ENCODE assay signal across 8 cellular contexts in the genomic region with DNA sequence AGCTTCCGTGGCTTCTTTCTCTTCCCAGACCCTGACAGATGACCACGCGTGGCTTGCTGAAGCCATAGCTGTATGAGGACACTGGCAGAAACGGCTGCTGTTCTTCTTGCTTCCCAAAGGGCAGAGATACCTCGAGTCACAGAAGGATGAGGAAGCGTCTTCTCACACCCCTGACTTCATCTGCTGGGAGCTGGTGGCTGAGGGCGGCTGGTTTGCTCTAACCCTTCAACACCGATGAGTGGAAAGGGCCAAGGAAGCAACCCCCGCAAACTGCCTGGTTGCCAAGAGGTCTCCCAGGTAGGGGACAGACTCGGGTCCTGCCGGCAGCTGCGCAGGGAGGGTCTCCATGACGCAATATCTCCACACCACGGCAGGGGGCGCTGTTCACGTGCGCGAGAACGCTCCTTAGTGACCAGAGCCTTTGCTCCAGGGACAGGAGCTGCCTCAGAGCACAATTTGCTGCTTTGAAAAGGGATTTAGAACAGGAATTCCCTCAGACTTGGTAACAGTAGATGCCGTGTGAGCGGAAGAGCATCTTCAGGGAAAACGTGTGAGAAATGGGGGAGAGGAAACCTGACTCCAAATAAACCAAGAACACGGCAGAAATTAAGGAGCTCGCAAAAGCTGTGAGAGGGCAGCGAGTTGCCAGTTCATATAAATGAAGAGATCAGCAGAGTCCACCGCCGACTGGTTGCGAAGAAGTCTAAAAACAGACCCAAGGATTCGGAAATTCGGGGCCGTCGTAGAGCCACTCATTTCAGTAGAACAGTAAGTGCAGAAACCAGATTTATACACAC.
DNase-seq lines count a peak whose midpoint lies in the region; TF ChIP-seq lines count a peak whose summit lies in the region.

No MANE protein-coding gene starts in this region.

- H3K4me2 ChIP-seq in PC-9, result no peak overlapping the region
- no peak overlapping the region for H3K4me2 ChIP-seq in neural cell (ENCODE audit: low read length)

- no peak overlapping the region for H3K27ac Mint-ChIP-seq in activated T-helper 1 cell treated with anti-CD3 and anti-CD28 coated beads, Interleukin-12 subunit alpha, Interleukin-12 subunit beta, Interleukin-2, Interleukin-4 antibody, amounts not matched to agents 30 ng/mL and 10 ng/mL and 1 ng/mL, durations not matched to agents 14 hours and 24 hours and 36 hours

- no peaks in the 10 kb centered on the region for H3K27me3 Mint-ChIP-seq in activated T-helper 1 cell treated with anti-CD3 and anti-CD28 coated beads, Interleukin-12 subunit alpha, Interleukin-12 subunit beta, Interleukin-2, Interleukin-4 antibody, amounts not matched to agents 30 ng/mL and 10 ng/mL and 1 ng/mL, durations not matched to agents 14 hours and 24 hours and 36 hours (ENCODE audit: insufficient read depth)

- no peaks in the 10 kb centered on the region for H3K4me1 ChIP-seq in PC-9 (replicated peaks; ENCODE audit: insufficient read depth)

- TF ChIP-seq RAD21 in neural cell (conservative IDR thresholded peaks at IDR 0.05), result peak; percentile 95

- CTCF ChIA-PET in PC-9 (lab: Charles Lee), result interaction anchor here (0.9 kb wide), 1 partner anchor 685 kb away, joined by 4 read pairs; no protein-coding TSS in a partner anchor

- no TSS peak for BruUV-seq in PC-9 (replicated peaks; lab: Mats Ljungman, UMichigan)

- no peaks in the 10 kb centered on the region for H3K9me3 Mint-ChIP-seq in activated T-helper 1 cell treated with anti-CD3 and anti-CD28 coated beads, Interleukin-12 subunit alpha, Interleukin-12 subunit beta, Interleukin-2, Interleukin-4 antibody, amounts not matched to agents 30 ng/mL and 10 ng/mL and 1 ng/mL, durations not matched to agents 14 hours and 24 hours and 36 hours

- H3F3A ChIP-seq in PC-9 (ENCODE audit: insufficient read depth, low read depth) (no peaks in the 10 kb centered on the region), neural cell (ENCODE audit: insufficient read depth, low read length, poor library complexity, severe bottlenecking) (no peaks in the 10 kb centered on the region)

- no peaks in the 10 kb centered on the region; the same call in 1 of the 2 replicates for H4K20me1 ChIP-seq in PC-9 (ENCODE audit: insufficient read depth)
- H4K20me1 ChIP-seq in neural cell (ENCODE audit: insufficient read depth), result no peaks in the 10 kb centered on the region

- H3K36me3 Mint-ChIP-seq in activated T-helper 1 cell treated with anti-CD3 and anti-CD28 coated beads, Interleukin-12 subunit alpha, Interleukin-12 subunit beta, Interleukin-2, Interleukin-4 antibody, amounts not matched to agents 30 ng/mL and 10 ng/mL and 1 ng/mL, durations not matched to agents 14 hours and 24 hours and 36 hours (ENCODE audit: low read depth), result no peaks in the 10 kb centered on the region

- H3K4me3 Mint-ChIP-seq in activated T-helper 1 cell treated with anti-CD3 and anti-CD28 coated beads, Interleukin-12 subunit alpha, Interleukin-12 subunit beta, Interleukin-2, Interleukin-4 antibody, amounts not matched to agents 30 ng/mL and 10 ng/mL and 1 ng/mL, durations not matched to agents 14 hours and 24 hours and 36 hours, result no peak overlapping the region

- H3K36me3 ChIP-seq in PC-9 (ENCODE audit: low read depth) (no peaks in the 10 kb centered on the region), neural cell (ENCODE audit: insufficient read depth, low read length) (no peaks in the 10 kb centered on the region)

- H2AFZ ChIP-seq in PC-9 (no peak overlapping the region), neural cell (ENCODE audit: low read depth, low read length) (no peak overlapping the region)

- intact Hi-C loops in PC-9 (cut with micrococcal nuclease; ENCODE audit: unreplicated experiment), result loop anchor here (1.0 to 5.0 kb wide), 2 partner anchors 461 to 686 kb away; partner anchors contain the start of gene DLL1
- intact Hi-C loops in activated T-helper 1 cell treated with anti-CD3 and anti-CD28 coated beads, Interleukin-12 subunit alpha, Interleukin-12 subunit beta, Interleukin-2, Interleukin-4 antibody, amounts not matched to agents 30 ng/mL and 10 ng/mL and 1 ng/mL, durations not matched to agents 14 hours and 24 hours and 36 hours (cut with micrococcal nuclease), result loop anchor here (1.0 kb wide), 4 partner anchors 99 to 699 kb away; no protein-coding TSS in a partner anchor

- H3K4me3 ChIP-seq in PC-9 (no peak overlapping the region), fibroblast of mammary gland (ENCODE audit: control insufficient read depth, low read depth, low read length) (no peak overlapping the region), neural cell (ENCODE audit: low read length) (no peak overlapping the region)

- no peak overlapping the region for H3K9ac ChIP-seq in neural cell (ENCODE audit: low read length)

- H3K9me2 ChIP-seq in PC-9 (ENCODE audit: insufficient read depth), result no peaks in the 10 kb centered on the region
- no peaks in the 10 kb centered on the region for H3K9me2 ChIP-seq in neural cell (ENCODE audit: insufficient read depth, low read length)

- H3K27ac ChIP-seq in PC-9 (no peak overlapping the region), neural cell (ENCODE audit: low read length) (no peak overlapping the region)

- TF ChIP-seq EP300 in neural cell (conservative IDR thresholded peaks at IDR 0.05; ENCODE audit: poor library complexity, severe bottlenecking), result no peak

- H3K27me3 ChIP-seq in PC-9 (ENCODE audit: insufficient read depth, low read depth), result peaks cover 93% of the 10 kb centered on the region
- H3K27me3 ChIP-seq in neural cell (ENCODE audit: insufficient read depth, low read depth, low read length), result no peaks in the 10 kb centered on the region

- peak; percentile 83 for TF ChIP-seq CTCF in PC-9 (conservative IDR thresholded peaks at IDR 0.05)
- peak; percentile 87 for TF ChIP-seq CTCF in fibroblast of mammary gland (conservative IDR thresholded peaks at IDR 0.05; ENCODE audit: control insufficient read depth, insufficient read depth, low read depth, low read length)
- peak; percentile 95 for TF ChIP-seq CTCF in neural cell (IDR thresholded peaks at IDR 0.05; ENCODE audit: poor library complexity, severe bottlenecking)

- peak; percentile 63 to 88 for DNase-seq in NCI-H524 (lab: John Stamatoyannopoulos, UW)
- no peak for DNase-seq in NCI-H524 treated with DMSO at 0.1 percent for 48 hours (lab: John Stamatoyannopoulos, UW)
- peak in 54 of 76 experiments; percentile 8 to 70 (median 43) for DNase-seq in HUDEP-2 (lab: John Stamatoyannopoulos, UW; ENCODE audit: unreplicated experiment in 76 of 76)
- peak in 1 of 2 experiments; percentile 37 for DNase-seq in PC-9
- peak; percentile 45 for DNase-seq in activated T-helper 1 cell treated with anti-CD3 and anti-CD28 coated beads, Interleukin-12 subunit alpha, Interleukin-12 subunit beta, Interleukin-2, Interleukin-4 antibody, amounts not matched to agents 30 ng/mL and 10 ng/mL and 1 ng/mL, durations not matched to agents 14 hours and 24 hours and 36 hours (ENCODE audit: low spot score)
- peak; percentile 49 for DNase-seq in fibroblast of mammary gland (ENCODE audit: low read depth)
- DNase-seq in stimulated activated naive CD4-positive, alpha-beta T cell (lab: John Stamatoyannopoulos, UW), result peak; percentile 16 to 63 (median 52)

- H3K79me2 ChIP-seq in PC-9 (ENCODE audit: low read depth), result no peaks in the 10 kb centered on the region
- H3K79me2 ChIP-seq in neural cell (replicated peaks; ENCODE audit: insufficient read depth, low read length), result no peaks in the 10 kb centered on the region

- POLR2A ChIA-PET in PC-9 (lab: Charles Lee; ENCODE audit: unreplicated experiment), result no interaction called here

- peaks cover 5% of the 10 kb centered on the region for H3K4me1 Mint-ChIP-seq in activated T-helper 1 cell treated with anti-CD3 and anti-CD28 coated beads, Interleukin-12 subunit alpha, Interleukin-12 subunit beta, Interleukin-2, Interleukin-4 antibody, amounts not matched to agents 30 ng/mL and 10 ng/mL and 1 ng/mL, durations not matched to agents 14 hours and 24 hours and 36 hours (ENCODE audit: low read depth)

- H3K9me3 ChIP-seq in PC-9 (ENCODE audit: insufficient read depth, low read depth) (no peaks in the 10 kb centered on the region), neural cell (ENCODE audit: low read length) (no peaks in the 10 kb centered on the region)

TF ChIP-seq in neural cell, 6 proteins besides CTCF, POLR2A, EP300 and RAD21:
- TF ChIP-seq SMC3 (conservative IDR thresholded peaks at IDR 0.05; ENCODE audit: poor library complexity) (peak; percentile 96), POLR2AphosphoS5 (IDR thresholded peaks at IDR 0.05) (no peak)
